In genomic region chr18:32321826-32322225, GRCh38 we compare ENCODE assay signal across 20 cellular contexts.
"Had no signal": no experiment of that assay in that cellular context is flagged by ENCODE, and none has a peak within 500 bp of the region (broad histone marks: within the 10 kb centered on the region; RNA-seq: fewer than 3 reads in every experiment).

No MANE protein-coding gene starts in this region.

- DNase-seq: activated CD4-positive, alpha-beta memory T cell treated with anti-CD3 and anti-CD28 coated beads, Interleukin-2, amount 10 ng/mL, durations not matched to agents 7 days and 5 days; activated CD4-positive, alpha-beta T cell treated with anti-CD3 and anti-CD28 coated beads, Interleukin-2, amount 10 ng/mL, durations not matched to agents 7 days and 5 days; activated CD4-positive, CD25-positive, alpha-beta regulatory T cell; activated gamma-delta T cell; activated naive CD4-positive, alpha-beta T cell treated with anti-CD3 and anti-CD28 coated beads, Interleukin-2, amount 10 ng/mL, durations not matched to agents 7 days and 5 days; activated naive CD8-positive, alpha-beta T cell treated with anti-CD3 and anti-CD28 coated beads for 36 hours; activated T-cell treated with anti-CD3 and anti-CD28 coated beads for 4 hours; activated T-cell treated with anti-CD3 and anti-CD28 coated beads, Interleukin-2, amount 50 U/mL, for 48 hours; brain microvascular endothelial cell; KBM-7; MV-4-11; NCI-H1105; NCI-H1930; NCI-H2107; NCI-H526 treated with DMSO at 0.1 percent for 48 hours; NK-92 treated with Interleukin-12 subunit alpha and Interleukin-12 subunit beta, amount 100 ng/mL, for 24 hours; PC-9; SIG-M5; T-helper 17 cell; T-helper 9 cell had no signal
